15 cellular contexts compared by ENCODE assay signal in the genomic region with DNA sequence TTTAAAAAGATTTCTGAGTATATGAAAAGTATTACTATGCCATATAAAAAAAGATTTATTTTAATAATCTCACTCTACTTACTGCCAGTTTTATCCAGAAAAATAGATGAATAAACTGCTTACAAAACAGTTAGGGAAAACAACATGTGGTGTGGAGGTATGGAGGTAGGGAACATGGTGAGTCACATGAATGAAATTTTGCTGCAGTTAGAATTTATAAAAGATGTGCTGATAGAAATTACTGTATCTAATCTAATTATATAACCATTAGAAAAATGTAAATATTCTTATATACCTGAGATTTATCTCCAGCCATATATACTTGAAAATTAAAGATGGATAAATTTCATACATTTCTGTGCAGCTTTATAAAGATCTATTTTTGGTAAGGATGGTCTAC.
DNase-seq lines count a peak whose midpoint lies in the region; FAIRE-seq and TF ChIP-seq lines count a peak whose summit lies in the region.
"Had no signal": no experiment of that assay in that cellular context is flagged by ENCODE, and none has a peak within 500 bp of the region (broad histone marks: within the 10 kb centered on the region; RNA-seq: fewer than 3 reads in every experiment).

No MANE protein-coding gene starts in this region.

- H3K9me3 ChIP-seq in HUES48 (ENCODE audit: control insufficient read depth, insufficient read depth, low read length) = no peaks in the 10 kb centered on the region
- H3K9me3 ChIP-seq in iPS-18a (ENCODE audit: control insufficient read depth, low read depth, low read length) = no peaks in the 10 kb centered on the region
- H3K9me3 ChIP-seq: MG63 had no signal

- FAIRE-seq in bronchial epithelial cell (lab: Jason Lieb, UNC) (no peak), HTR-8/SVneo (lab: Jason Lieb, UNC) (no peak)
- FAIRE-seq: HepG2 had no signal

- in situ Hi-C loops in ACHN (cut with HindIII; ENCODE audit: low pct_ligation_motif_present, low pct_unique_long_range_greater_than_20kb, low sequenced_read_pairs) = no loop called here

- H3K27me3 ChIP-seq in HUES48 (ENCODE audit: control insufficient read depth, insufficient read depth, low read length) = no peaks in the 10 kb centered on the region
- H3K27me3 ChIP-seq in bronchial epithelial cell (ENCODE audit: control insufficient read depth, insufficient read depth, low read length) = no peaks in the 10 kb centered on the region
- no peaks in the 10 kb centered on the region for H3K27me3 ChIP-seq in iPS-18a (ENCODE audit: control insufficient read depth, insufficient read depth, low read length)
- H3K27me3 ChIP-seq: MG63 had no signal

- peaks cover 32% of the 10 kb centered on the region for H3K4me1 ChIP-seq in HUES48 (ENCODE audit: control insufficient read depth, insufficient read depth, low read length)
- H3K4me1 ChIP-seq in iPS-18a (ENCODE audit: control insufficient read depth, low read depth, low read length) = peaks cover 24% of the 10 kb centered on the region

- DNase-seq in ACHN = peak; percentile 33
- peak; percentile 29 for DNase-seq in bronchial epithelial cell (ENCODE audit: low read depth)
- DNase-seq in HTR-8/SVneo (ENCODE audit: insufficient read length, low spot score) = no peak
- DNase-seq in NCI-H187 treated with DMSO at 0.1 percent for 48 hours (lab: John Stamatoyannopoulos, UW) = no peak
- no peak for DNase-seq in SW 1271 (lab: John Stamatoyannopoulos, UW)
- DNase-seq in stimulated activated CD4-positive, alpha-beta T cell treated with anti-CD3 and anti-CD28 coated beads, Interleukin-4, amount 100 ng/mL, for 1 hour = no peak
- DNase-seq: DMS153, MG63, NCI-H1105, NCI-H1930, OCI-M1 had no signal

- H3K4me3 ChIP-seq in HUES48 (ENCODE audit: low read depth, low read length) = no peak overlapping the region
- H3K4me3 ChIP-seq in bronchial epithelial cell (ENCODE audit: low read depth, low read length) = no peak overlapping the region
- no peak overlapping the region for H3K4me3 ChIP-seq in iPS-18a (ENCODE audit: low read length)
- H3K4me3 ChIP-seq: MG63 had no signal

- H3K9ac ChIP-seq in HUES48 (ENCODE audit: low read depth, low read length) (no peak overlapping the region), iPS-18a (ENCODE audit: low read length) (peak overlapping the region; percentile 28)
- H3K9ac ChIP-seq: KMS-11 had no signal

- H3K36me3 ChIP-seq in HUES48 (ENCODE audit: control insufficient read depth, insufficient read depth, low read length) (no peaks in the 10 kb centered on the region), bronchial epithelial cell (ENCODE audit: control insufficient read depth, insufficient read depth, low read length) (no peaks in the 10 kb centered on the region), iPS-18a (ENCODE audit: control insufficient read depth, low read depth, low read length) (no peaks in the 10 kb centered on the region)
- H3K36me3 ChIP-seq: MG63 had no signal

- peak overlapping the region; percentile 47 for H3K27ac ChIP-seq in HUES48 (ENCODE audit: low read depth, low read length)
- no peak overlapping the region for H3K27ac ChIP-seq in iPS-18a (ENCODE audit: low read length)
- H3K27ac ChIP-seq: KMS-11 had no signal

- no peak for TF ChIP-seq CTCF in bronchial epithelial cell (IDR thresholded peaks at IDR 0.05; ENCODE audit: insufficient read depth, low read length, severe bottlenecking)

Comparison
In these comparisons a context has a peak if more than half of its experiments do, and no peak if none do; other contexts are left out.
1. DNase-seq: peak in ACHN (single experiment) and bronchial epithelial cell (single experiment); none in HTR-8/SVneo (single experiment), NCI-H187 treated with DMSO at 0.1 percent for 48 hours (single experiment), SW 1271 (0 of 2) and stimulated activated CD4-positive, alpha-beta T cell treated with anti-CD3 and anti-CD28 coated beads, Interleukin-4, amount 100 ng/mL, for 1 hour (single experiment).